In genomic region chr1:226541631-226542622, GRCh38 we compare ENCODE assay signal across 16 cellular contexts. TPM values are rescaled to one million over a fixed set of nuclear protein-coding genes. Genes with fewer than 3 reads are reported as not detected.
A peak's percentile ranks its signal among the peaks of the same experiment; 100 is the strongest.
DNase-seq lines count a peak whose midpoint lies in the region; TF ChIP-seq lines count a peak whose summit lies in the region.
"Had no signal": no experiment of that assay in that cellular context is flagged by ENCODE, and none has a peak within 500 bp of the region (broad histone marks: within the 10 kb centered on the region; RNA-seq: fewer than 3 reads in every experiment).

No MANE protein-coding gene starts in this region.

- no peaks in the 10 kb centered on the region for H3K36me3 ChIP-seq in suprapubic skin

- H3K4me3 Mint-ChIP-seq in endothelial cell (ENCODE audit: unreplicated experiment) = no peak overlapping the region
- H3K4me3 Mint-ChIP-seq: activated T-helper 1 cell treated with anti-CD3 and anti-CD28 coated beads, Interleukin-12 subunit alpha, Interleukin-12 subunit beta, Interleukin-2, Interleukin-4 antibody, amounts not matched to agents 30 ng/mL and 10 ng/mL and 1 ng/mL, durations not matched to agents 14 hours and 24 hours and 36 hours; naive thymus-derived CD8-positive, alpha-beta T cell had no signal

- H3K4me3 ChIP-seq in fibroblast of pulmonary artery (replicated peaks; ENCODE audit: low read depth, low read length) (no peak overlapping the region), suprapubic skin (no peak overlapping the region)

- DNase-seq in ELF-1 (ENCODE audit: low read depth, low spot score) = peak; percentile 14
- DNase-seq in NCI-H774 (lab: John Stamatoyannopoulos, UW) = peak; percentile 27
- DNase-seq in fibroblast of pulmonary artery (ENCODE audit: low read depth) = peak; percentile 36
- DNase-seq in renal cortical epithelial cell (ENCODE audit: low read depth) = peak; percentile 89
- DNase-seq in HuH-7 (ENCODE audit: low spot score) = no peak
- no peak for DNase-seq in suprapubic skin (ENCODE audit: low spot score in 2 of 2)
- DNase-seq in COR-L47 (lab: John Stamatoyannopoulos, UW) = no peak
- DNase-seq in endothelial cell (ENCODE audit: low spot score) = no peak
- DNase-seq: activated CD4-positive, alpha-beta T cell treated with anti-CD3 and anti-CD28 coated beads, Interleukin-2, amount 50 U/mL, for 48 hours; GF-D8; naive thymus-derived CD8-positive, alpha-beta T cell; T1000 had no signal

- H3K27me3 Mint-ChIP-seq in endothelial cell (ENCODE audit: unreplicated experiment) = peaks cover under 1% of the 10 kb centered on the region

- H3K9me3 Mint-ChIP-seq in endothelial cell (ENCODE audit: unreplicated experiment) = no peaks in the 10 kb centered on the region
- H3K9me3 Mint-ChIP-seq: activated T-helper 1 cell treated with anti-CD3 and anti-CD28 coated beads, Interleukin-12 subunit alpha, Interleukin-12 subunit beta, Interleukin-2, Interleukin-4 antibody, amounts not matched to agents 30 ng/mL and 10 ng/mL and 1 ng/mL, durations not matched to agents 14 hours and 24 hours and 36 hours; naive thymus-derived CD8-positive, alpha-beta T cell had no signal

- no peak for TF ChIP-seq EP300 in suprapubic skin (IDR thresholded peaks at IDR 0.05)

- 68% methylated on average over 14 of the region's 14 CpGs for WGBS in suprapubic skin

- H3K4me1 Mint-ChIP-seq in endothelial cell (ENCODE audit: unreplicated experiment) = no peaks in the 10 kb centered on the region

- H3K27me3 ChIP-seq in suprapubic skin = no peaks in the 10 kb centered on the region

- TF ChIP-seq CTCF in fibroblast of pulmonary artery (IDR thresholded peaks at IDR 0.05; ENCODE audit: low read length, missing control alignments) = no peak
- no peak for TF ChIP-seq CTCF in suprapubic skin (IDR thresholded peaks at IDR 0.05)
- no peak for TF ChIP-seq CTCF in endothelial cell (IDR thresholded peaks at IDR 0.05; ENCODE audit: unreplicated experiment)

- no peak overlapping the region for H3K27ac Mint-ChIP-seq in endothelial cell (ENCODE audit: unreplicated experiment)
- H3K27ac Mint-ChIP-seq: activated T-helper 1 cell treated with anti-CD3 and anti-CD28 coated beads, Interleukin-12 subunit alpha, Interleukin-12 subunit beta, Interleukin-2, Interleukin-4 antibody, amounts not matched to agents 30 ng/mL and 10 ng/mL and 1 ng/mL, durations not matched to agents 14 hours and 24 hours and 36 hours had no signal

- no peak overlapping the region for H3K27ac ChIP-seq in suprapubic skin
- H3K27ac ChIP-seq: HL-60 had no signal

- no peaks in the 10 kb centered on the region for H3K36me3 Mint-ChIP-seq in endothelial cell (ENCODE audit: low read depth, unreplicated experiment)

- no peaks in the 10 kb centered on the region for H3K9me3 ChIP-seq in suprapubic skin

- TF ChIP-seq POLR2A in suprapubic skin (IDR thresholded peaks at IDR 0.05) = no peak

- H3K4me1 ChIP-seq in suprapubic skin = peaks cover 10% of the 10 kb centered on the region

RNA-seq across cellular contexts. Expression of gene STUM, which starts 6.6 kb away (rescaled TPM):
- total RNA-seq in renal cortical epithelial cell (0.45 TPM in 1 of 2 replicates, not detected in the other), suprapubic skin (1 to 10 TPM; 1.6 to 5.9 (median 2.0) TPM), endothelial cell (ENCODE audit: unreplicated experiment) (0.08 TPM)
- total RNA-seq: activated T-helper 1 cell treated with anti-CD3 and anti-CD28 coated beads, Interleukin-12 subunit alpha, Interleukin-12 subunit beta, Interleukin-2, Interleukin-4 antibody, amounts not matched to agents 30 ng/mL and 10 ng/mL and 1 ng/mL, durations not matched to agents 14 hours and 24 hours and 36 hours; H4; NCI-H460 had no signal

Comparison
In these comparisons a context has a peak if more than half of its experiments do, and no peak if none do; other contexts are left out.
1. DNase-seq: peak in ELF-1 (single experiment), NCI-H774 (single experiment), fibroblast of pulmonary artery (single experiment) and renal cortical epithelial cell (single experiment); none in HuH-7 (single experiment), suprapubic skin (0 of 2), COR-L47 (single experiment) and endothelial cell (single experiment).